In genomic region chr18:45775726-45776125, GRCh38 we compare ENCODE assay signal across 9 cellular contexts. TPM values are rescaled to one million over a fixed set of nuclear protein-coding genes. Genes with fewer than 3 reads are reported as not detected.
DNase-seq lines count a peak whose midpoint lies in the region; ATAC-seq, FAIRE-seq and TF ChIP-seq lines count a peak whose summit lies in the region.
"Had no signal": no experiment of that assay in that cellular context is flagged by ENCODE, and none has a peak within 500 bp of the region (broad histone marks: within the 10 kb centered on the region; RNA-seq: fewer than 3 reads in every experiment).

No MANE protein-coding gene starts in this region.

- TF ChIP-seq POLR2A in adrenal gland (IDR thresholded peaks at IDR 0.05) = no peak
- TF ChIP-seq POLR2A in stomach (IDR thresholded peaks at IDR 0.05) = no peak
- TF ChIP-seq POLR2A in H54 (IDR thresholded peaks at IDR 0.05; ENCODE audit: low read depth, low read length) = no peak

- no peak for TF ChIP-seq RAD21 in SK-N-SH (IDR thresholded peaks at IDR 0.05; ENCODE audit: low read length)

- no peak overlapping the region for H3K4me2 ChIP-seq in SK-N-SH

- H3K9me3 ChIP-seq in SK-N-SH = no peaks in the 10 kb centered on the region
- no peaks in the 10 kb centered on the region for H3K9me3 ChIP-seq in adrenal gland (replicated peaks in 1 of 3)
- H3K9me3 ChIP-seq in stomach = no peaks in the 10 kb centered on the region

- H3K4me1 ChIP-seq in SK-N-SH (ENCODE audit: control insufficient read depth in 1 of 2, insufficient read depth in 2 of 2, low read depth in 1 of 2, low read length in 1 of 2) (peaks cover 0 to 19% of the 10 kb centered on the region in 2 experiments; a peak in 3 of 4 replicates), adrenal gland (replicated peaks in 1 of 2) (no peaks in the 10 kb centered on the region), stomach (peaks cover 0 to 17% (median 11%) of the 10 kb centered on the region in 4 donors)

- H3K79me2 ChIP-seq in SK-N-SH (ENCODE audit: insufficient read depth) = no peaks in the 10 kb centered on the region

- TF ChIP-seq CTCF in SK-N-SH (IDR thresholded peaks at IDR 0.05) (no peak), adrenal gland (IDR thresholded peaks at IDR 0.05) (no peak), stomach (IDR thresholded peaks at IDR 0.05) (no peak)

- no peak overlapping the region for H2AFZ ChIP-seq in SK-N-SH (ENCODE audit: low read depth)

- no peak overlapping the region; the same call in 1 of the 2 replicates for H3K9ac ChIP-seq in SK-N-SH

- peaks cover 27% of the 10 kb centered on the region for H3F3A ChIP-seq in SK-N-SH (replicated peaks; ENCODE audit: insufficient read depth)

- WGBS in SK-N-SH (ENCODE audit: low lambda C conversion rate) = 86% methylated on average over 8 of the region's 8 CpGs
- WGBS in adrenal gland, 4 donors = 37 to 60% (median 53%) methylated on average over 7 to 8 of the region's 8 CpGs
- WGBS in stomach, 5 donors = 30 to 56% (median 45%) methylated on average over 8 of the region's 8 CpGs

- TF ChIP-seq EP300 in SK-N-SH (IDR thresholded peaks at IDR 0.05; ENCODE audit: borderline replicate concordance in 1 of 2, low read depth in 1 of 2, low read length in 1 of 2) (no peak), stomach (IDR thresholded peaks at IDR 0.05) (no peak)

- no peaks in the 10 kb centered on the region for H4K20me1 ChIP-seq in SK-N-SH (ENCODE audit: insufficient read depth)

- CTCF ChIA-PET in SK-N-SH (lab: Yijun Ruan, JAX) = interaction anchor here (1.1 to 1.2 kb wide), 3 partner anchors 11 to 104 kb away, joined by 4 to 7 read pairs (median 4); no protein-coding TSS in a partner anchor

- POLR2A ChIA-PET in SK-N-SH (lab: Yijun Ruan, JAX) = no interaction called here

- H3K27me3 ChIP-seq in SK-N-SH (ENCODE audit: insufficient read depth) (no peaks in the 10 kb centered on the region), adrenal gland (no peaks in the 10 kb centered on the region), stomach (peaks cover 0 to 1% (median 0%) of the 10 kb centered on the region in 3 donors)

- H3K36me3 ChIP-seq in SK-N-SH (replicated peaks in 1 of 2; ENCODE audit: control insufficient read depth in 1 of 2, insufficient read depth in 2 of 2, low read length in 1 of 2) = no peaks in the 10 kb centered on the region
- no peaks in the 10 kb centered on the region for H3K36me3 ChIP-seq in adrenal gland (replicated peaks in 1 of 2)
- no peaks in the 10 kb centered on the region for H3K36me3 ChIP-seq in stomach

- intact Hi-C loops in adrenal gland (cut with DNase I) (no loop called here), stomach (cut with DNase I; ENCODE audit: low total_unique reads) (no loop called here)

- no peak for FAIRE-seq in H54 (lab: Jason Lieb, UNC)

- H3K27ac ChIP-seq in SK-N-SH (ENCODE audit: low read depth in 2 of 2, low read length in 1 of 2) (peak overlapping the region in 1 of 2 experiments; percentile 95; a peak in 1 of 4 replicates), adrenal gland (peak overlapping the region in 4 of 5 donors; percentile 30 to 81 (median 46)), stomach (peak overlapping the region; percentile 68 to 89 (median 80))

- H3K9me2 ChIP-seq in SK-N-SH = no peaks in the 10 kb centered on the region

- peak overlapping the region in 1 of 2 experiments; percentile 39; a peak in 1 of 4 replicates for H3K4me3 ChIP-seq in SK-N-SH (ENCODE audit: low read depth in 2 of 2, low read length in 1 of 2)
- peak overlapping the region in 2 of 4 donors; percentile 42 to 67 for H3K4me3 ChIP-seq in adrenal gland
- H3K4me3 ChIP-seq in stomach = peak overlapping the region; percentile 56 to 68 (median 60)

- ATAC-seq in SK-N-SH treated with all-trans-retinoic acid at 6 μM for 48 hours = no peak

- DNase-seq in SK-N-SH (peak; percentile 18), adrenal gland (no peak), left kidney (ENCODE audit: low read depth, low spot score) (peak; percentile 55), stomach (no peak), H54 (ENCODE audit: insufficient read length, low spot score) (no peak), NCI-H774 (lab: John Stamatoyannopoulos, UW) (no peak), GM03348 (ENCODE audit: low spot score) (no peak)

TF ChIP-seq in SK-N-SH, 30 proteins besides CTCF, POLR2A, EP300 and RAD21 (continues in another document):
- no peak for TF ChIP-seq RFX5 (IDR thresholded peaks at IDR 0.05; ENCODE audit: low read length)
- no peak for TF ChIP-seq TEAD4 (IDR thresholded peaks at IDR 0.05; ENCODE audit: borderline replicate concordance, insufficient read depth)
- TF ChIP-seq FOSL2 (IDR thresholded peaks at IDR 0.05; ENCODE audit: borderline replicate concordance, low read depth) = no peak
- no peak for TF ChIP-seq RCOR1 (IDR thresholded peaks at IDR 0.05; ENCODE audit: low read length)
- TF ChIP-seq EZH2phosphoT487 (IDR thresholded peaks at IDR 0.05; ENCODE audit: borderline replicate concordance, low read depth) = no peak
- TF ChIP-seq FOXM1 (IDR thresholded peaks at IDR 0.05; ENCODE audit: low read depth) = no peak
- no peak for TF ChIP-seq RXRA (IDR thresholded peaks at IDR 0.05; ENCODE audit: borderline replicate concordance, low read depth)
- TF ChIP-seq USF1 (IDR thresholded peaks at IDR 0.05; ENCODE audit: borderline replicate concordance, low read depth) = no peak
- no peak for TF ChIP-seq ZBTB33 (IDR thresholded peaks at IDR 0.05; ENCODE audit: borderline replicate concordance, low read depth)

TF ChIP-seq in SK-N-SH treated with all-trans-retinoic acid at 6 μM for 48 hours, 23 proteins besides CTCF, POLR2A, EP300 and RAD21:
- no peak for TF ChIP-seq ESRRG (CRISPR knock-in tag; IDR thresholded peaks at IDR 0.05)
- TF ChIP-seq ISL1 (CRISPR knock-in tag; IDR thresholded peaks at IDR 0.05) = no peak
- no peak for TF ChIP-seq ZNF70 (CRISPR knock-in tag; IDR thresholded peaks at IDR 0.05)
- TF ChIP-seq PPARA (CRISPR knock-in tag; IDR thresholded peaks at IDR 0.05; ENCODE audit: borderline replicate concordance) = no peak
- TF ChIP-seq TOX (CRISPR knock-in tag; IDR thresholded peaks at IDR 0.05; ENCODE audit: borderline replicate concordance) = no peak
- TF ChIP-seq CSDC2 (CRISPR knock-in tag; IDR thresholded peaks at IDR 0.05) = no peak
- no peak for TF ChIP-seq ZFP30 (CRISPR knock-in tag; IDR thresholded peaks at IDR 0.05)
- no peak for TF ChIP-seq CSRNP3 (CRISPR knock-in tag; IDR thresholded peaks at IDR 0.05)
- no peak for TF ChIP-seq POU6F1 (CRISPR knock-in tag; IDR thresholded peaks at IDR 0.05; ENCODE audit: borderline replicate concordance, low read depth)
- TF ChIP-seq PATZ1 (CRISPR knock-in tag; IDR thresholded peaks at IDR 0.05; ENCODE audit: borderline replicate concordance) = no peak
- TF ChIP-seq OSR1 (CRISPR knock-in tag; IDR thresholded peaks at IDR 0.05) = no peak
- no peak for TF ChIP-seq RARB (CRISPR knock-in tag; IDR thresholded peaks at IDR 0.05)

RNA-seq across cellular contexts. Expression of gene SIGLEC15, which starts 49.7 kb away (rescaled TPM):
- polyA plus RNA-seq in SK-N-SH (2012; rRNA removed) (0.10 and 0.19 TPM in 2 replicates), adrenal gland (under 1 TPM; 0.09 to 0.64 (median 0.17) TPM), stomach (under 1 TPM; 0.10 to 0.76 (median 0.25) TPM)
- polyA plus RNA-seq in SK-N-SH (2012; cell fraction: cytosol; rRNA removed) = 0.10 and 0.12 TPM in 2 replicates
- 0.04 and 0.11 TPM in 2 replicates for polyA plus RNA-seq in SK-N-SH (2012; cell fraction: nucleus; rRNA removed)
- total RNA-seq in adrenal gland (1 to 10 TPM in 1 of 8 donors, under 1 TPM in 6, not detected in 1; 0.11 to 4.2 (median 0.35) TPM), stomach (1 to 10 TPM in 1 of 5 donors, under 1 TPM in 1, not detected in 3; 0.92 to 5.5 TPM)
- total RNA-seq: SK-MEL-5 had no signal

RNA-seq across cellular contexts. Expression of gene SLC14A1, which starts 51.7 kb away (rescaled TPM):
- polyA plus RNA-seq in SK-N-SH (2012; rRNA removed) (2.4 and 4.5 TPM in 2 replicates), adrenal gland (1 to 10 TPM; 1.3 to 3.6 (median 3.5) TPM), stomach (1 to 10 TPM in 1 of 3 donors, under 1 TPM in 2; 0.20 to 3.1 (median 0.56) TPM)
- 1.7 and 2.0 TPM in 2 replicates for polyA plus RNA-seq in SK-N-SH (2012; cell fraction: cytosol; rRNA removed)
- 5.2 and 9.4 TPM in 2 replicates for polyA plus RNA-seq in SK-N-SH (2012; cell fraction: nucleus; rRNA removed)
- total RNA-seq in adrenal gland (1 to 10 TPM in 6 of 8 donors, under 1 TPM in 2; 0.57 to 8.8 (median 2.0) TPM), stomach (1 to 10 TPM in 2 of 5 donors, not detected in 3; 3.9 to 4.2 TPM)
- total RNA-seq: SK-MEL-5 had no signal

Comparison
In these comparisons a context has a peak if more than half of its experiments do, and no peak if none do; other contexts are left out.
1. DNase-seq: peak in SK-N-SH (single experiment) and left kidney (single experiment); none in adrenal gland (0 of 7), stomach (single experiment), H54 (single experiment), NCI-H774 (single experiment) and GM03348 (single experiment).